Comparison of ENCODE assay signal across 1 cellular context in the genomic region with DNA sequence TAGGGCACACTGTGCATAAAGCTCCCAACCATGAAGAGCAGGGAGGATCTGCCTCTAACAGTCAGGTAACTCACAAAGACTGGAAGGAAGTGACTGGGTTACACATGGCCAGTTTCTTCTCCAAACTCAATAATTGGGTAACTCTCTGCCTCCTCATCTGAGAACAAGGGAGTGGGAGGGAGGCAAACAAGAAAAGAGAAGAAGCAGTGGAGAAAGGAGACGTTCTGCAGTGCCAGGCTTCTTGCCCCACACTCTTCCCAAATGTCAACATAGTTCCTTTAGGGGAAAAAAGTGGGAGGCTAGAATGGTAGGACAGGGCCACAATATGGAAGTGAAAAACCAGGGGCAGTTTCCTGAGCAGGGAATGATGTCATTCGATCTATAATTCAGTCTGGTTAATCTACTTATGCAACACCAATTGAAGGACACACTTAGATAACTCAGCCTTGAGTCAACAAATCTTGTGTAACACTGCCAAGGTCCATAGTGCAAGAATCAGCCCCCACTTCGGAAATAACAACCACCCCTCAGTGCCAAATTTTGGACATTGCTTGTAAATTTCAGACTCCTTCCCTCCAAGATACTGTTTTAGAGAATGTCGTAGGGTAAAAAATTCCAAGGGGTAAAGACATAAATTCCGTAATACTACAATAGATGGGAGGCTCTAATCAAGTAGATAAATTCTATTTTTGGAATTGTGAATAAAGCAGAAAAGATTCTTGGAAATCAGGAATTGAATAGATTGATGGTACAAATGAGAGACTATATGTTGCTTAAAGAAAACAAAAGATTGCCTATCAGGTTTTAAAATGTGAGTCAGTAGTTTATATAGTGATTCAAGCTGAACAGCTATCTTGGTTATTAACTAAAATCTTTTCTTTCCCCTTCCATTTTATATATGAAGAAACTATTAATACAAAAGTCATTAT.
TF ChIP-seq lines count a peak whose summit lies in the region.

No MANE protein-coding gene starts in this region.

TF ChIP-seq in HepG2, 621 proteins besides CTCF, POLR2A, EP300 and RAD21 (continued from another document and continues in another):
- TF ChIP-seq, protein P1, sequence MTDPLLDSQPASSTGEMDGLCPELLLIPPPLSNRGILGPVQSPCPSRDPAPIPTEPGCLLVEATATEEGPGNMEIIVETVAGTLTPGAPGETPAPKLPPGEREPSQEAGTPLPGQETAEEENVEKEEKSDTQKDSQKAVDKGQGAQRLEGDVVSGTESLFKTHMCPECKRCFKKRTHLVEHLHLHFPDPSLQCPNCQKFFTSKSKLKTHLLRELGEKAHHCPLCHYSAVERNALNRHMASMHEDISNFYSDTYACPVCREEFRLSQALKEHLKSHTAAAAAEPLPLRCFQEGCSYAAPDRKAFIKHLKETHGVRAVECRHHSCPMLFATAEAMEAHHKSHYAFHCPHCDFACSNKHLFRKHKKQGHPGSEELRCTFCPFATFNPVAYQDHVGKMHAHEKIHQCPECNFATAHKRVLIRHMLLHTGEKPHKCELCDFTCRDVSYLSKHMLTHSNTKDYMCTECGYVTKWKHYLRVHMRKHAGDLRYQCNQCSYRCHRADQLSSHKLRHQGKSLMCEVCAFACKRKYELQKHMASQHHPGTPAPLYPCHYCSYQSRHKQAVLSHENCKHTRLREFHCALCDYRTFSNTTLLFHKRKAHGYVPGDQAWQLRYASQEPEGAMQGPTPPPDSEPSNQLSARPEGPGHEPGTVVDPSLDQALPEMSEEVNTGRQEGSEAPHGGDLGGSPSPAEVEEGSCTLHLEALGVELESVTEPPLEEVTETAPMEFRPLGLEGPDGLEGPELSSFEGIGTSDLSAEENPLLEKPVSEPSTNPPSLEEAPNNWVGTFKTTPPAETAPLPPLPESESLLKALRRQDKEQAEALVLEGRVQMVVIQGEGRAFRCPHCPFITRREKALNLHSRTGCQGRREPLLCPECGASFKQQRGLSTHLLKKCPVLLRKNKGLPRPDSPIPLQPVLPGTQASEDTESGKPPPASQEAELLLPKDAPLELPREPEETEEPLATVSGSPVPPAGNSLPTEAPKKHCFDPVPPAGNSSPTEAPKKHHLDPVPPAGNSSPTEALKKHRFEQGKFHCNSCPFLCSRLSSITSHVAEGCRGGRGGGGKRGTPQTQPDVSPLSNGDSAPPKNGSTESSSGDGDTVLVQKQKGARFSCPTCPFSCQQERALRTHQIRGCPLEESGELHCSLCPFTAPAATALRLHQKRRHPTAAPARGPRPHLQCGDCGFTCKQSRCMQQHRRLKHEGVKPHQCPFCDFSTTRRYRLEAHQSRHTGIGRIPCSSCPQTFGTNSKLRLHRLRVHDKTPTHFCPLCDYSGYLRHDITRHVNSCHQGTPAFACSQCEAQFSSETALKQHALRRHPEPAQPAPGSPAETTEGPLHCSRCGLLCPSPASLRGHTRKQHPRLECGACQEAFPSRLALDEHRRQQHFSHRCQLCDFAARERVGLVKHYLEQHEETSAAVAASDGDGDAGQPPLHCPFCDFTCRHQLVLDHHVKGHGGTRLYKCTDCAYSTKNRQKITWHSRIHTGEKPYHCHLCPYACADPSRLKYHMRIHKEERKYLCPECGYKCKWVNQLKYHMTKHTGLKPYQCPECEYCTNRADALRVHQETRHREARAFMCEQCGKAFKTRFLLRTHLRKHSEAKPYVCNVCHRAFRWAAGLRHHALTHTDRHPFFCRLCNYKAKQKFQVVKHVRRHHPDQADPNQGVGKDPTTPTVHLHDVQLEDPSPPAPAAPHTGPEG (CRISPR knock-in tag; IDR thresholded peaks at IDR 0.05), result 0 out of 2 replicates have a peak, but pooled peaks have one; percentile 46
- no peak for TF ChIP-seq SOX6 (IDR thresholded peaks at IDR 0.05)
- peak; percentile 98 for TF ChIP-seq SOX6 (CRISPR knock-in tag; IDR thresholded peaks at IDR 0.05)
- peak; percentile 91 for TF ChIP-seq SIX4 (CRISPR knock-in tag; IDR thresholded peaks at IDR 0.05)
- no peak for TF ChIP-seq HCFC1 (IDR thresholded peaks at IDR 0.05; ENCODE audit: low read depth, low read length)
- no peak for TF ChIP-seq ZNF83 (CRISPR knock-in tag; IDR thresholded peaks at IDR 0.05; ENCODE audit: borderline replicate concordance)
- TF ChIP-seq, protein P2, sequence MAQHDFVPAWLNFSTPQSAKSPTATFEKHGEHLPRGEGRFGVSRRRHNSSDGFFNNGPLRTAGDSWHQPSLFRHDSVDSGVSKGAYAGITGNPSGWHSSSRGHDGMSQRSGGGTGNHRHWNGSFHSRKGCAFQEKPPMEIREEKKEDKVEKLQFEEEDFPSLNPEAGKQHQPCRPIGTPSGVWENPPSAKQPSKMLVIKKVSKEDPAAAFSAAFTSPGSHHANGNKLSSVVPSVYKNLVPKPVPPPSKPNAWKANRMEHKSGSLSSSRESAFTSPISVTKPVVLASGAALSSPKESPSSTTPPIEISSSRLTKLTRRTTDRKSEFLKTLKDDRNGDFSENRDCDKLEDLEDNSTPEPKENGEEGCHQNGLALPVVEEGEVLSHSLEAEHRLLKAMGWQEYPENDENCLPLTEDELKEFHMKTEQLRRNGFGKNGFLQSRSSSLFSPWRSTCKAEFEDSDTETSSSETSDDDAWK (CRISPR knock-in tag; IDR thresholded peaks at IDR 0.05), result no peak
- TF ChIP-seq ZBTB3 (CRISPR knock-in tag; IDR thresholded peaks at IDR 0.05; ENCODE audit: borderline replicate concordance, low read depth), result no peak
- no peak for TF ChIP-seq ZNF672 (CRISPR knock-in tag; IDR thresholded peaks at IDR 0.05)
- TF ChIP-seq TRIM24 (CRISPR knock-in tag; IDR thresholded peaks at IDR 0.05), result peak; percentile 96
- TF ChIP-seq MED8 (CRISPR knock-in tag; IDR thresholded peaks at IDR 0.05; ENCODE audit: insufficient replicate concordance), result peak; percentile 94
- TF ChIP-seq YEATS2 (CRISPR knock-in tag; IDR thresholded peaks at IDR 0.05; ENCODE audit: borderline replicate concordance), result peak; percentile 81; the same call in 1 of the 2 replicates
- TF ChIP-seq, protein P3, sequence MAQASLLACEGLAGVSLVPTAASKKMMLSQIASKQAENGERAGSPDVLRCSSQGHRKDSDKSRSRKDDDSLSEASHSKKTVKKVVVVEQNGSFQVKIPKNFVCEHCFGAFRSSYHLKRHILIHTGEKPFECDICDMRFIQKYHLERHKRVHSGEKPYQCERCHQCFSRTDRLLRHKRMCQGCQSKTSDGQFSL (CRISPR knock-in tag; IDR thresholded peaks at IDR 0.05), result no peak
- TF ChIP-seq, protein P4, sequence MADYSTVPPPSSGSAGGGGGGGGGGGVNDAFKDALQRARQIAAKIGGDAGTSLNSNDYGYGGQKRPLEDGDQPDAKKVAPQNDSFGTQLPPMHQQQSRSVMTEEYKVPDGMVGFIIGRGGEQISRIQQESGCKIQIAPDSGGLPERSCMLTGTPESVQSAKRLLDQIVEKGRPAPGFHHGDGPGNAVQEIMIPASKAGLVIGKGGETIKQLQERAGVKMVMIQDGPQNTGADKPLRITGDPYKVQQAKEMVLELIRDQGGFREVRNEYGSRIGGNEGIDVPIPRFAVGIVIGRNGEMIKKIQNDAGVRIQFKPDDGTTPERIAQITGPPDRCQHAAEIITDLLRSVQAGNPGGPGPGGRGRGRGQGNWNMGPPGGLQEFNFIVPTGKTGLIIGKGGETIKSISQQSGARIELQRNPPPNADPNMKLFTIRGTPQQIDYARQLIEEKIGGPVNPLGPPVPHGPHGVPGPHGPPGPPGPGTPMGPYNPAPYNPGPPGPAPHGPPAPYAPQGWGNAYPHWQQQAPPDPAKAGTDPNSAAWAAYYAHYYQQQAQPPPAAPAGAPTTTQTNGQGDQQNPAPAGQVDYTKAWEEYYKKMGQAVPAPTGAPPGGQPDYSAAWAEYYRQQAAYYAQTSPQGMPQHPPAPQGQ (CRISPR knock-in tag; IDR thresholded peaks at IDR 0.05; ENCODE audit: borderline replicate concordance), result no peak
- peak; percentile 98 for TF ChIP-seq ZBTB7B (CRISPR knock-in tag; IDR thresholded peaks at IDR 0.05)
- peak; percentile 94 for TF ChIP-seq SIX1 (CRISPR knock-in tag; IDR thresholded peaks at IDR 0.05; ENCODE audit: borderline replicate concordance)
- peak; percentile 88 for TF ChIP-seq KAT7 (CRISPR knock-in tag; IDR thresholded peaks at IDR 0.05; ENCODE audit: borderline replicate concordance)
- peak; percentile 85 for TF ChIP-seq NR2F2 (IDR thresholded peaks at IDR 0.05; ENCODE audit: borderline replicate concordance, low read depth)
- peak; percentile 99 for TF ChIP-seq FOXA3 (CRISPR knock-in tag; IDR thresholded peaks at IDR 0.05)
- peak; percentile 65; the same call in 1 of the 2 replicates for TF ChIP-seq SNAPC2 (CRISPR knock-in tag; IDR thresholded peaks at IDR 0.05)
- no peak for TF ChIP-seq THYN1 (CRISPR knock-in tag; IDR thresholded peaks at IDR 0.05; ENCODE audit: borderline replicate concordance, low read depth)
- TF ChIP-seq NCOA5 (CRISPR knock-in tag; IDR thresholded peaks at IDR 0.05), result no peak
- TF ChIP-seq ZNF556 (CRISPR knock-in tag; IDR thresholded peaks at IDR 0.05; ENCODE audit: borderline replicate concordance), result peak; percentile 38
- peak; percentile 65; the same call in 1 of the 2 replicates for TF ChIP-seq ZNF335 (CRISPR knock-in tag; IDR thresholded peaks at IDR 0.05)
- peak; percentile 97 for TF ChIP-seq ELF3 (CRISPR knock-in tag; IDR thresholded peaks at IDR 0.05)
- 0 out of 2 replicates have a peak, but pooled peaks have one; percentile 62 for TF ChIP-seq SMYD3 (CRISPR knock-in tag; IDR thresholded peaks at IDR 0.05)
- no peak for TF ChIP-seq GPN1 (CRISPR knock-in tag; IDR thresholded peaks at IDR 0.05; ENCODE audit: borderline replicate concordance)
- TF ChIP-seq, protein P5, sequence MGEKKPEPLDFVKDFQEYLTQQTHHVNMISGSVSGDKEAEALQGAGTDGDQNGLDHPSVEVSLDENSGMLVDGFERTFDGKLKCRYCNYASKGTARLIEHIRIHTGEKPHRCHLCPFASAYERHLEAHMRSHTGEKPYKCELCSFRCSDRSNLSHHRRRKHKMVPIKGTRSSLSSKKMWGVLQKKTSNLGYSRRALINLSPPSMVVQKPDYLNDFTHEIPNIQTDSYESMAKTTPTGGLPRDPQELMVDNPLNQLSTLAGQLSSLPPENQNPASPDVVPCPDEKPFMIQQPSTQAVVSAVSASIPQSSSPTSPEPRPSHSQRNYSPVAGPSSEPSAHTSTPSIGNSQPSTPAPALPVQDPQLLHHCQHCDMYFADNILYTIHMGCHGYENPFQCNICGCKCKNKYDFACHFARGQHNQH (CRISPR knock-in tag; IDR thresholded peaks at IDR 0.05), result peak; percentile 97
- TF ChIP-seq, protein P6, sequence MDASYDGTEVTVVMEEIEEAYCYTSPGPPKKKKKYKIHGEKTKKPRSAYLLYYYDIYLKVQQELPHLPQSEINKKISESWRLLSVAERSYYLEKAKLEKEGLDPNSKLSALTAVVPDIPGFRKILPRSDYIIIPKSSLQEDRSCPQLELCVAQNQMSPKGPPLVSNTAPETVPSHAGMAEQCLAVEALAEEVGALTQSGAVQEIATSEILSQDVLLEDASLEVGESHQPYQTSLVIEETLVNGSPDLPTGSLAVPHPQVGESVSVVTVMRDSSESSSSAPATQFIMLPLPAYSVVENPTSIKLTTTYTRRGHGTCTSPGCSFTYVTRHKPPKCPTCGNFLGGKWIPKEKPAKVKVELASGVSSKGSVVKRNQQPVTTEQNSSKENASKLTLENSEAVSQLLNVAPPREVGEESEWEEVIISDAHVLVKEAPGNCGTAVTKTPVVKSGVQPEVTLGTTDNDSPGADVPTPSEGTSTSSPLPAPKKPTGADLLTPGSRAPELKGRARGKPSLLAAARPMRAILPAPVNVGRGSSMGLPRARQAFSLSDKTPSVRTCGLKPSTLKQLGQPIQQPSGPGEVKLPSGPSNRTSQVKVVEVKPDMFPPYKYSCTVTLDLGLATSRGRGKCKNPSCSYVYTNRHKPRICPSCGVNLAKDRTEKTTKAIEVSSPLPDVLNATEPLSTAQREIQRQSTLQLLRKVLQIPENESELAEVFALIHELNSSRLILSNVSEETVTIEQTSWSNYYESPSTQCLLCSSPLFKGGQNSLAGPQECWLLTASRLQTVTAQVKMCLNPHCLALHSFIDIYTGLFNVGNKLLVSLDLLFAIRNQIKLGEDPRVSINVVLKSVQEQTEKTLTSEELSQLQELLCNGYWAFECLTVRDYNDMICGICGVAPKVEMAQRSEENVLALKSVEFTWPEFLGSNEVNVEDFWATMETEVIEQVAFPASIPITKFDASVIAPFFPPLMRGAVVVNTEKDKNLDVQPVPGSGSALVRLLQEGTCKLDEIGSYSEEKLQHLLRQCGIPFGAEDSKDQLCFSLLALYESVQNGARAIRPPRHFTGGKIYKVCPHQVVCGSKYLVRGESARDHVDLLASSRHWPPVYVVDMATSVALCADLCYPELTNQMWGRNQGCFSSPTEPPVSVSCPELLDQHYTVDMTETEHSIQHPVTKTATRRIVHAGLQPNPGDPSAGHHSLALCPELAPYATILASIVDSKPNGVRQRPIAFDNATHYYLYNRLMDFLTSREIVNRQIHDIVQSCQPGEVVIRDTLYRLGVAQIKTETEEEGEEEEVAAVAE (CRISPR knock-in tag; IDR thresholded peaks at IDR 0.05; ENCODE audit: borderline replicate concordance), result peak; percentile 79
- TF ChIP-seq, protein P7, sequence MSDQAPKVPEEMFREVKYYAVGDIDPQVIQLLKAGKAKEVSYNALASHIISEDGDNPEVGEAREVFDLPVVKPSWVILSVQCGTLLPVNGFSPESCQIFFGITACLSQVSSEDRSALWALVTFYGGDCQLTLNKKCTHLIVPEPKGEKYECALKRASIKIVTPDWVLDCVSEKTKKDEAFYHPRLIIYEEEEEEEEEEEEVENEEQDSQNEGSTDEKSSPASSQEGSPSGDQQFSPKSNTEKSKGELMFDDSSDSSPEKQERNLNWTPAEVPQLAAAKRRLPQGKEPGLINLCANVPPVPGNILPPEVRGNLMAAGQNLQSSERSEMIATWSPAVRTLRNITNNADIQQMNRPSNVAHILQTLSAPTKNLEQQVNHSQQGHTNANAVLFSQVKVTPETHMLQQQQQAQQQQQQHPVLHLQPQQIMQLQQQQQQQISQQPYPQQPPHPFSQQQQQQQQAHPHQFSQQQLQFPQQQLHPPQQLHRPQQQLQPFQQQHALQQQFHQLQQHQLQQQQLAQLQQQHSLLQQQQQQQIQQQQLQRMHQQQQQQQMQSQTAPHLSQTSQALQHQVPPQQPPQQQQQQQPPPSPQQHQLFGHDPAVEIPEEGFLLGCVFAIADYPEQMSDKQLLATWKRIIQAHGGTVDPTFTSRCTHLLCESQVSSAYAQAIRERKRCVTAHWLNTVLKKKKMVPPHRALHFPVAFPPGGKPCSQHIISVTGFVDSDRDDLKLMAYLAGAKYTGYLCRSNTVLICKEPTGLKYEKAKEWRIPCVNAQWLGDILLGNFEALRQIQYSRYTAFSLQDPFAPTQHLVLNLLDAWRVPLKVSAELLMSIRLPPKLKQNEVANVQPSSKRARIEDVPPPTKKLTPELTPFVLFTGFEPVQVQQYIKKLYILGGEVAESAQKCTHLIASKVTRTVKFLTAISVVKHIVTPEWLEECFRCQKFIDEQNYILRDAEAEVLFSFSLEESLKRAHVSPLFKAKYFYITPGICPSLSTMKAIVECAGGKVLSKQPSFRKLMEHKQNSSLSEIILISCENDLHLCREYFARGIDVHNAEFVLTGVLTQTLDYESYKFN (CRISPR knock-in tag; conservative IDR thresholded peaks at IDR 0.05), result peak; percentile 97
- TF ChIP-seq, protein P8, sequence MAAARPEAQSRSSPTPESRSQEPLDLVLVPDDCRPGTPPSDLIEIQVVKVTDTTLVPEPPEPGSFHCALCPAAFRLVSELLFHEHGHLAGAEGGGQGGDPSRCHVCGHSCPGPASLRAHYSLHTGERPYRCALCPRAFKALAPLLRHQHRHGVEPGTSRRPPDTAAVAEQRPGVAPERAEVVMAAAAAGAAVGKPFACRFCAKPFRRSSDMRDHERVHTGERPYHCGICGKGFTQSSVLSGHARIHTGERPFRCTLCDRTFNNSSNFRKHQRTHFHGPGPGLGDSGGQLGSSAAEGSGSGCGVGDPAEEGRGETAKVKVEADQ (CRISPR knock-in tag; IDR thresholded peaks at IDR 0.05; ENCODE audit: borderline replicate concordance), result peak; percentile 92; the same call in 1 of the 2 replicates
- TF ChIP-seq ZNF607 (CRISPR knock-in tag; IDR thresholded peaks at IDR 0.05; ENCODE audit: borderline replicate concordance), result no peak
